Comparison of ENCODE assay signal across 1 cellular context in genomic region chr10:4405828-4406227, GRCh38.
TF ChIP-seq lines count a peak whose summit lies in the region.

No MANE protein-coding gene starts in this region.

TF ChIP-seq in HepG2, 621 proteins besides CTCF, POLR2A, EP300 and RAD21 (continued from another document):
- TF ChIP-seq FOXO4 (CRISPR knock-in tag; conservative IDR thresholded peaks at IDR 0.05) (no peak), HNF4G (IDR thresholded peaks at IDR 0.05; ENCODE audit: borderline replicate concordance, low read depth, low read length) (no peak), HNF4G (CRISPR knock-in tag; IDR thresholded peaks at IDR 0.05; ENCODE audit: borderline replicate concordance, low read depth) (no peak), ZNF354B (CRISPR knock-in tag; IDR thresholded peaks at IDR 0.05) (no peak), MEF2D (CRISPR knock-in tag; IDR thresholded peaks at IDR 0.05) (no peak), HDAC1 (CRISPR knock-in tag; IDR thresholded peaks at IDR 0.05) (no peak), RORA (CRISPR knock-in tag; IDR thresholded peaks at IDR 0.05) (no peak), ZBTB37 (CRISPR knock-in tag; IDR thresholded peaks at IDR 0.05) (no peak)
